Comparison of ENCODE assay signal across 18 cellular contexts in the genomic region with DNA sequence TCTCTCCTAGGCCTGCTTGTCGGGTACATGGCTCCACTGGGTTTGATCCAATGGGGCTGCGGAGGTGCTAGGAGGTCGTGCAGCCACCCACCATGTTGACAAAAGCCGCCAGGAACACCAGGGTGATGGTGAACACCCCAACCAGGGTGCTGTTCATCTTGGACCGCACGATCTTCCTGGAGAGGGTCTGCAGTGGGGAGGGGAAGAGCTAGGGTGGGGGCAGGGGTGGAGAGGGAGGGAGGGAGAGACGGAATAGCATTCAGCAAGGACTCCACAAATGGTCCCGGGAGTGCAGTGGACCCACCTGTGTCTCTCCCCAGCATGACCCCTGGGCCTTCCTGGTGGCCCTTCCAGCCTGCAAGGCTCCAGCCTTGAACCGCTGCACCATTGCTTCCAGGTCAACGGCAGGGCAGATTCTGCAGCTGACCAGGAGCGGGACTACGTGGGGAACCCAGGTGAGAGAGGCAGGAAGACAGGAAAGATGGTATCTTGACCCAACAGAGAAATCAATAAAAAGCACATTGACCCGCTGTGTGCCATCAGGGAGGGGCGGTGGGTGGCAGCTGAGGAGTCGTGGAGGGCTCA.
"Had no signal": no experiment of that assay in that cellular context is flagged by ENCODE, and none has a peak within 500 bp of the region (broad histone marks: within the 10 kb centered on the region; RNA-seq: fewer than 3 reads in every experiment).

No MANE protein-coding gene starts in this region.

- H3K4me2 ChIP-seq: SK-N-SH had no signal

- H3K36me3 ChIP-seq: MG63 had no signal

- H3K4me3 ChIP-seq: MG63 had no signal

- DNase-seq: IMR-90, Karpas-422, KG1, MG63, NCI-H1092, NCI-H1105 treated with DMSO at 0.1 percent for 48 hours, NCI-H1417 treated with DMSO at 0.1 percent for 48 hours, NCI-H1694, NCI-H187 treated with DMSO at 0.1 percent for 48 hours, NCI-H2029 treated with DMSO at 0.1 percent for 48 hours, NCI-H2171 treated with DMSO at 0.1 percent for 48 hours, NCI-H345, NCI-H524, NCI-H526 treated with DMSO at 0.1 percent for 48 hours, NCI-H748 treated with DMSO at 0.1 percent for 48 hours, RPMI8226, SHP77, SK-N-SH had no signal

- H3K9me3 ChIP-seq: MG63, SK-N-SH had no signal
